ENCODE assay signal across 8 cellular contexts in genomic region chr10:100987685-100988049, GRCh38. TPM values are rescaled to one million over a fixed set of nuclear protein-coding genes. Genes with fewer than 3 reads are reported as not detected.
DNase-seq lines count a peak whose midpoint lies in the region; ATAC-seq and TF ChIP-seq lines count a peak whose summit lies in the region.

No MANE protein-coding gene starts in this region.

- WGBS in ovary, 3 donors, result 0 to 2% (median 1%) methylated on average over 15 of the region's 15 CpGs

- peaks cover 60% of the 10 kb centered on the region for H3K79me2 ChIP-seq in DOHH2 (ENCODE audit: control insufficient read depth, low read length)

- no peaks in the 10 kb centered on the region for H3F3A ChIP-seq in DOHH2 (ENCODE audit: control insufficient read depth, insufficient read depth)

- H3K4me2 ChIP-seq in DOHH2 (ENCODE audit: low read length), result peak overlapping the region; percentile 84

- H3K9me3 ChIP-seq in DOHH2 (ENCODE audit: control insufficient read depth, insufficient read depth, low read length), result no peaks in the 10 kb centered on the region
- H3K9me3 ChIP-seq in MG63, result no peaks in the 10 kb centered on the region
- no peaks in the 10 kb centered on the region for H3K9me3 ChIP-seq in endocrine pancreas (ENCODE audit: control insufficient read depth, low read length)
- no peaks in the 10 kb centered on the region for H3K9me3 ChIP-seq in ovary

- no peaks in the 10 kb centered on the region for H3K9me2 ChIP-seq in DOHH2 (replicated peaks; ENCODE audit: control insufficient read depth, low read length)

- H3K4me1 ChIP-seq in DOHH2 (ENCODE audit: control insufficient read depth, low read length), result peaks cover 28% of the 10 kb centered on the region
- no peaks in the 10 kb centered on the region for H3K4me1 ChIP-seq in endocrine pancreas (ENCODE audit: control insufficient read depth, insufficient read depth, low read length)
- peaks cover 19% of the 10 kb centered on the region for H3K4me1 ChIP-seq in ovary (ENCODE audit: insufficient read depth)

- no peak for TF ChIP-seq EP300 in ovary (IDR thresholded peaks at IDR 0.05)

- intact Hi-C loops in ovary (cut with DNase I), result no loop called here

- H3K9ac ChIP-seq in endocrine pancreas (ENCODE audit: control insufficient read depth, insufficient read depth, low read length), result peak overlapping the region; percentile 86

- H3K27me3 ChIP-seq in DOHH2 (ENCODE audit: control insufficient read depth, low read length), result no peaks in the 10 kb centered on the region
- no peaks in the 10 kb centered on the region for H3K27me3 ChIP-seq in MG63
- no peaks in the 10 kb centered on the region for H3K27me3 ChIP-seq in endocrine pancreas (ENCODE audit: control insufficient read depth, insufficient read depth, low read length)
- no peaks in the 10 kb centered on the region for H3K27me3 ChIP-seq in ovary

- no peak for DNase-seq in MG63
- DNase-seq in ovary, result no peak
- no peak for DNase-seq in ureter (ENCODE audit: low spot score)

- H3K4me3 ChIP-seq in DOHH2 (ENCODE audit: low read length), result peak overlapping the region; percentile 82
- H3K4me3 ChIP-seq in MG63, result peak overlapping the region; percentile 100
- H3K4me3 ChIP-seq in endocrine pancreas (ENCODE audit: control insufficient read depth, insufficient read depth, low read length), result peak overlapping the region; percentile 51
- H3K4me3 ChIP-seq in ovary, result peak overlapping the region; percentile 94

- peaks cover 40% of the 10 kb centered on the region for H3K36me3 ChIP-seq in DOHH2 (ENCODE audit: control insufficient read depth, low read length)
- H3K36me3 ChIP-seq in MG63, result peaks cover 48% of the 10 kb centered on the region
- H3K36me3 ChIP-seq in endocrine pancreas (ENCODE audit: control insufficient read depth, insufficient read depth, low read length), result no peaks in the 10 kb centered on the region
- no peaks in the 10 kb centered on the region for H3K36me3 ChIP-seq in ovary

- H4K20me1 ChIP-seq in DOHH2 (ENCODE audit: control insufficient read depth, insufficient read depth, low read depth, low read length), result peaks cover 6% of the 10 kb centered on the region; the same call in 1 of the 2 replicates

- peak overlapping the region; percentile 69 for H3K27ac ChIP-seq in DOHH2 (ENCODE audit: low read depth, low read length)
- H3K27ac ChIP-seq in ovary, result peak overlapping the region in 1 of 2 donors; percentile 58

- no peak for TF ChIP-seq CTCF in DOHH2 (IDR thresholded peaks at IDR 0.05; ENCODE audit: low read depth, low read length, poor library complexity, severe bottlenecking)
- TF ChIP-seq CTCF in ovary (IDR thresholded peaks at IDR 0.05), result no peak

- ATAC-seq in GM18873 (IDR thresholded peaks at IDR 0.05; ENCODE audit: low FRiP score, unreplicated experiment) (no peak), GM18858 (IDR thresholded peaks at IDR 0.05; ENCODE audit: unreplicated experiment) (no peak), HG03442 (IDR thresholded peaks at IDR 0.05; ENCODE audit: unreplicated experiment) (no peak)

- no peak for TF ChIP-seq POLR2A in ovary (IDR thresholded peaks at IDR 0.05)

RNA-seq across cellular contexts. Expression of gene TWNK, which starts 0.3 kb away (rescaled TPM):
- 13.3 and 14.6 TPM in 2 replicates for total RNA-seq in MG63 (2014; rRNA removed; shearing (Covaris generic); ENCODE audit: low replicate concordance)
- total RNA-seq in ovary (10 to 100 TPM in 4 of 7 donors, 1 to 10 TPM in 3; 2.4 to 13.9 (median 10.7) TPM), ureter (13.7 TPM)
- polyA plus RNA-seq in ovary, result 10 to 100 TPM in 1 of 2 donors, 1 to 10 TPM in 1; 5.3 to 12.5 TPM

RNA-seq across cellular contexts. Expression of gene MRPL43, which starts 0.4 kb away (rescaled TPM):
- 85.9 and 134 TPM in 2 replicates for total RNA-seq in MG63 (2014; rRNA removed; shearing (Covaris generic); ENCODE audit: low replicate concordance)
- total RNA-seq in ovary (100 to 1,000 TPM in 1 of 7 donors, 10 to 100 TPM in 6; 68.2 to 113 (median 83.3) TPM), ureter (74.7 TPM)
- 100 to 1,000 TPM in 1 of 2 donors, 10 to 100 TPM in 1; 56.6 to 126 TPM for polyA plus RNA-seq in ovary

RNA-seq across cellular contexts. Expression of gene LZTS2, which starts 11.9 kb away (rescaled TPM):
- total RNA-seq in MG63 (2014; rRNA removed; shearing (Covaris generic); ENCODE audit: low replicate concordance), result 60.9 and 64.4 TPM in 2 replicates
- total RNA-seq in ovary (100 to 1,000 TPM in 2 of 7 donors, 10 to 100 TPM in 5; 60.6 to 121 (median 77.4) TPM), ureter (63.6 TPM)
- 10 to 100 TPM in 1 of 2 donors, 1 to 10 TPM in 1; 9.4 to 93.9 TPM for polyA plus RNA-seq in ovary

RNA-seq across cellular contexts. Expression of gene SEMA4G, which starts 18.4 kb away (rescaled TPM):
- not detected in 2 replicates for total RNA-seq in MG63 (2014; rRNA removed; shearing (Covaris generic); ENCODE audit: low replicate concordance)
- total RNA-seq in ovary, result 10 to 100 TPM in 5 of 7 donors, 1 to 10 TPM in 2; 5.9 to 24.9 (median 13.1) TPM
- polyA plus RNA-seq in ovary, result 10 to 100 TPM in 1 of 2 donors, 1 to 10 TPM in 1; 9.1 to 25.5 TPM
- total RNA-seq in ureter, result 5.0 TPM

RNA-seq across cellular contexts. Expression of gene PDZD7, which starts 43.3 kb away (rescaled TPM):
- total RNA-seq in MG63 (2014; rRNA removed; shearing (Covaris generic); ENCODE audit: low replicate concordance), result 1.4 and 2.5 TPM in 2 replicates
- total RNA-seq in ovary, result 1 to 10 TPM in 2 of 7 donors, under 1 TPM in 5; 0.56 to 1.2 (median 0.74) TPM
- under 1 TPM; 0.07 to 0.44 TPM for polyA plus RNA-seq in ovary
- 0.18 TPM for total RNA-seq in ureter
